In genomic region chr10:111532139-111532538, GRCh38 we compare ENCODE assay signal across 2 cellular contexts.
TF ChIP-seq lines count a peak whose summit lies in the region.

No MANE protein-coding gene starts in this region.

TF ChIP-seq in GM23338, 12 proteins besides CTCF, POLR2A, EP300 and RAD21 (continued from another document):
- TF ChIP-seq CREB1 (CRISPR knock-in tag; IDR thresholded peaks at IDR 0.05; ENCODE audit: low read depth), result no peak
- TF ChIP-seq ZNF462 (CRISPR knock-in tag; IDR thresholded peaks at IDR 0.05), result no peak
- TF ChIP-seq POLR2AphosphoS5 (IDR thresholded peaks at IDR 0.05; ENCODE audit: low read depth), result no peak

TF ChIP-seq in K562, 482 proteins besides CTCF, POLR2A, EP300 and RAD21 (continued from another document):
- TF ChIP-seq THAP12 (CRISPR knock-in tag; IDR thresholded peaks at IDR 0.05), result no peak
- peak; percentile 2; the same call in 1 of the 2 replicates for TF ChIP-seq MAFF (IDR thresholded peaks at IDR 0.05; ENCODE audit: low read length)
